1 cellular context compared by ENCODE assay signal in genomic region chr6:134757911-134758361, GRCh38.
TF ChIP-seq lines count a peak whose summit lies in the region.

No MANE protein-coding gene starts in this region.

TF ChIP-seq in H1, 55 proteins besides CTCF, POLR2A, EP300 and RAD21 (continued from another document):
- TF ChIP-seq, protein P1, sequence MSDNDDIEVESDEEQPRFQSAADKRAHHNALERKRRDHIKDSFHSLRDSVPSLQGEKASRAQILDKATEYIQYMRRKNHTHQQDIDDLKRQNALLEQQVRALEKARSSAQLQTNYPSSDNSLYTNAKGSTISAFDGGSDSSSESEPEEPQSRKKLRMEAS (IDR thresholded peaks at IDR 0.05) = no peak
- TF ChIP-seq POLR2AphosphoS5 (IDR thresholded peaks at IDR 0.05; ENCODE audit: low read depth, low read length) (no peak), SP1 (IDR thresholded peaks at IDR 0.05; ENCODE audit: low read depth, low read length) (0 out of 2 replicates have a peak, but pooled peaks have one; percentile 40), HDAC2 (IDR thresholded peaks at IDR 0.05; ENCODE audit: borderline replicate concordance in 1 of 2, low read depth in 2 of 2, low read length in 2 of 2) (no peak), ATF3 (IDR thresholded peaks at IDR 0.05; ENCODE audit: insufficient read depth, low read depth, low read length) (no peak), GTF2F1 (IDR thresholded peaks at IDR 0.05; ENCODE audit: borderline replicate concordance, low read depth, low read length) (no peak), CEBPB (IDR thresholded peaks at IDR 0.05; ENCODE audit: low read depth, low read length) (peak; percentile 5; the same call in 1 of the 2 replicates), FOSL1 (IDR thresholded peaks at IDR 0.05; ENCODE audit: insufficient read depth, low read depth, low read length) (no peak), USF2 (IDR thresholded peaks at IDR 0.05; ENCODE audit: low read length) (no peak)
